1 cellular context compared by ENCODE assay signal in the genomic region with DNA sequence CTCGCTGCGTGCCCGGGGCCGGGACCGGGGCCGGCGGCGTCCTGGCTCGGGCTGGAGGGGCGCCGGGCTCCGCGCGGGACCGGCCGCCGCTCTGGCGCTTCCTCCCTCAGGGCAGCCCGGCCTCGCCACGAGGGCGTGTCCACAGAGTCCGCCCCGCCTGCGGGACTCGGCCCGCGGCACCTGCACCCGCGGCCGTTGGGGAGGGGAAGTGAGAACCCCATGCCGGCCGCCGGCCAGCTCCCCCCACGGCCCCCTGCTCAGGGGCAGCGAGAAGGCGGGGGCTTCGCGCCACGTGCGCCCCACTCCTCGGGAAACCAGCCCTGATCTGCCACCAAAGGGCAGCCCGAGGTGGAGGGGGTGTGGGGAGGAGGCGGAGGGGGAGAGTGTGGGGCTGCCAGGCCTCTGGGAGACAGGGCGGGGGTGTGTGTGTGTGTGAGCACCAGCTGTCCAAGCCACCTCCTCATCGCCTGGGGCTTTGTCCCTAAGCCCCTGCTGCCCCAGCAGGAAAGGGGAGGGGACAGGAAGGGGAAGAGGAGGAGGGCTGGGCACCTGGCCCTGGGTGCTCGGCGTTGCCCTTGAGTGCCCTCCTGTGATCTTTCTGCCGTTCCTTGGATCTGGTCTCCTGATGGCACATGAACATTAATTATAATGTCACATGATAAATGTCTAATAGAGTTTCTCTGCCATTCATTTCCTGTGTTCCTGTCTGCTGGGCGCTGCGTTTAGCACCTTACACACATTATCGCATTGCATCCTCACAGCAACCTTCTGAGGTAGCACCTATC.
TF ChIP-seq lines count a peak whose summit lies in the region.

A gene with protein sequence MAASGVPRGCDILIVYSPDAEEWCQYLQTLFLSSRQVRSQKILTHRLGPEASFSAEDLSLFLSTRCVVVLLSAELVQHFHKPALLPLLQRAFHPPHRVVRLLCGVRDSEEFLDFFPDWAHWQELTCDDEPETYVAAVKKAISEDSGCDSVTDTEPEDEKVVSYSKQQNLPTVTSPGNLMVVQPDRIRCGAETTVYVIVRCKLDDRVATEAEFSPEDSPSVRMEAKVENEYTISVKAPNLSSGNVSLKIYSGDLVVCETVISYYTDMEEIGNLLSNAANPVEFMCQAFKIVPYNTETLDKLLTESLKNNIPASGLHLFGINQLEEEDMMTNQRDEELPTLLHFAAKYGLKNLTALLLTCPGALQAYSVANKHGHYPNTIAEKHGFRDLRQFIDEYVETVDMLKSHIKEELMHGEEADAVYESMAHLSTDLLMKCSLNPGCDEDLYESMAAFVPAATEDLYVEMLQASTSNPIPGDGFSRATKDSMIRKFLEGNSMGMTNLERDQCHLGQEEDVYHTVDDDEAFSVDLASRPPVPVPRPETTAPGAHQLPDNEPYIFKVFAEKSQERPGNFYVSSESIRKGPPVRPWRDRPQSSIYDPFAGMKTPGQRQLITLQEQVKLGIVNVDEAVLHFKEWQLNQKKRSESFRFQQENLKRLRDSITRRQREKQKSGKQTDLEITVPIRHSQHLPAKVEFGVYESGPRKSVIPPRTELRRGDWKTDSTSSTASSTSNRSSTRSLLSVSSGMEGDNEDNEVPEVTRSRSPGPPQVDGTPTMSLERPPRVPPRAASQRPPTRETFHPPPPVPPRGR (minus strand): TSS at position 93 of the 785 bp plus-strand sequence. CDS start 120 bp downstream, outside the sequence.

TF ChIP-seq in endothelial cell of umbilical vein, 7 proteins besides CTCF, POLR2A, EP300 and RAD21:
- TF ChIP-seq, protein P1, sequence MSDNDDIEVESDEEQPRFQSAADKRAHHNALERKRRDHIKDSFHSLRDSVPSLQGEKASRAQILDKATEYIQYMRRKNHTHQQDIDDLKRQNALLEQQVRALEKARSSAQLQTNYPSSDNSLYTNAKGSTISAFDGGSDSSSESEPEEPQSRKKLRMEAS (IDR thresholded peaks at IDR 0.05; ENCODE audit: insufficient read depth, insufficient read length) = no peak
- TF ChIP-seq EZH2 (IDR thresholded peaks at IDR 0.05; ENCODE audit: borderline replicate concordance, low read depth, low read length, severe bottlenecking) = peak; percentile 42
